Comparison of ENCODE assay signal across 1 cellular context in the genomic region with DNA sequence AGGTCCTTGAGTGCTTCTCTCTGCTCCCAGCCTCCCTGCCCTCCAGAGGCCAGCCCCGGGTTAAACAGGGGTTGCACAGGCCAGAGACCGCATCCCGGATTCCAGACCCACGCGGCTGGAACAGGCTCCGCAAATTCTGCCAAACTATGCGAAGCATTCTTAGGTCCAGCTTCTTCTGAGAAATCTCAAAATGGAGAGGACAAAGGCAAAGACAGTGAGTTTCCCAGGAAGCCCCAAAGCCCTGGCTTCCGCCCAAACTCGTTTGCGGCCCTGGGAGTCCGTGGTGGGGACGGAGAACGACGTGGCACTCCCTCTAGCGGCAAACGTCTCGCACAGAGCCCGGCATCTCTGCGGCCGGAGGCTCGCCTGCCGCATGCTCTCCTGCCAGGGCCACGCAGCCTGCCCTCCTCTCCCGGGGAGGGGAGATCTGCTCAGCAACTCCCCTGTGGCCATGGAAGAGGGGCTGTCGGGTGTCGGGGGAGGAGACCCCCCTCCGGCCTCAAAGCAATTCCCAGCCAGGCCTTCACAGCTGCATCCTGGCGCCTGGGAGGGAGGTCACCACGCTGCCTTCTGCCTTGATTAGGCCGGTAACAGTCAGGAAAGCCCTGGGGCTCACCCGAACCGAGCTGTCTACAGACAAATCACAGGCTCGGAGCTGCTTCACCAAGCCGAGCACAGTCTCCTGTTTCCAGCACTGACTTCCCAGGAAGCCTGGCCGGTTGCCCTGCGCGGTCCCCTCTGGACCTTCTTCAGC.
TF ChIP-seq lines count a peak whose summit lies in the region.

No MANE protein-coding gene starts in this region.

TF ChIP-seq in HepG2, 621 proteins besides CTCF, POLR2A, EP300 and RAD21 (continued from another document and continues in another):
- TF ChIP-seq, protein P1, sequence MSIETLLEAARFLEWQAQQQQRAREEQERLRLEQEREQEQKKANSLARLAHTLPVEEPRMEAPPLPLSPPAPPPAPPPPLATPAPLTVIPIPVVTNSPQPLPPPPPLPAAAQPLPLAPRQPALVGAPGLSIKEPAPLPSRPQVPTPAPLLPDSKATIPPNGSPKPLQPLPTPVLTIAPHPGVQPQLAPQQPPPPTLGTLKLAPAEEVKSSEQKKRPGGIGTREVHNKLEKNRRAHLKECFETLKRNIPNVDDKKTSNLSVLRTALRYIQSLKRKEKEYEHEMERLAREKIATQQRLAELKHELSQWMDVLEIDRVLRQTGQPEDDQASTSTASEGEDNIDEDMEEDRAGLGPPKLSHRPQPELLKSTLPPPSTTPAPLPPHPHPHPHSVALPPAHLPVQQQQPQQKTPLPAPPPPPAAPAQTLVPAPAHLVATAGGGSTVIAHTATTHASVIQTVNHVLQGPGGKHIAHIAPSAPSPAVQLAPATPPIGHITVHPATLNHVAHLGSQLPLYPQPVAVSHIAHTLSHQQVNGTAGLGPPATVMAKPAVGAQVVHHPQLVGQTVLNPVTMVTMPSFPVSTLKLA (IDR thresholded peaks at IDR 0.05): no peak
- TF ChIP-seq SSRP1 (CRISPR knock-in tag; IDR thresholded peaks at IDR 0.05) (no peak), PTBP1 (IDR thresholded peaks at IDR 0.05; ENCODE audit: low read depth, low read length, poor library complexity, severe bottlenecking) (peak; percentile 36), TRIM24 (CRISPR knock-in tag; IDR thresholded peaks at IDR 0.05) (no peak), NKX3-1 (CRISPR knock-in tag; IDR thresholded peaks at IDR 0.05) (no peak), ZNF225 (CRISPR knock-in tag; IDR thresholded peaks at IDR 0.05) (peak; percentile 66; the same call in 1 of the 2 replicates), POGZ (CRISPR knock-in tag; IDR thresholded peaks at IDR 0.05) (peak; percentile 37; the same call in 1 of the 2 replicates), MIER3 (CRISPR knock-in tag; IDR thresholded peaks at IDR 0.05; ENCODE audit: borderline replicate concordance) (0 out of 2 replicates have a peak, but pooled peaks have one; percentile 22), BORCS8-MEF2B (CRISPR knock-in tag; IDR thresholded peaks at IDR 0.05) (0 out of 2 replicates have a peak, but pooled peaks have one; percentile 22), FOXA3 (CRISPR knock-in tag; IDR thresholded peaks at IDR 0.05) (0 out of 2 replicates have a peak, but pooled peaks have one; percentile 16), CCAR2 (optimal IDR thresholded peaks at IDR 0.05; ENCODE audit: low read depth, low read length) (no peak), SCMH1 (CRISPR knock-in tag; IDR thresholded peaks at IDR 0.05; ENCODE audit: borderline replicate concordance) (no peak), SP1 (IDR thresholded peaks at IDR 0.05) (no peak), SP1 (CRISPR knock-in tag; IDR thresholded peaks at IDR 0.05) (no peak), SPEN (CRISPR knock-in tag; IDR thresholded peaks at IDR 0.05; ENCODE audit: low read depth) (0 out of 2 replicates have a peak, but pooled peaks have one; percentile 28), RXRA (CRISPR knock-in tag; IDR thresholded peaks at IDR 0.05) (peak; percentile 54; the same call in 1 of the 2 replicates), SNAPC2 (CRISPR knock-in tag; IDR thresholded peaks at IDR 0.05) (no peak), CBX5 (CRISPR knock-in tag; IDR thresholded peaks at IDR 0.05; ENCODE audit: borderline replicate concordance) (peak; percentile 57; the same call in 1 of the 2 replicates), ZNF816 (CRISPR knock-in tag; IDR thresholded peaks at IDR 0.05; ENCODE audit: borderline replicate concordance) (no peak), KAT2B (IDR thresholded peaks at IDR 0.05; ENCODE audit: borderline replicate concordance, low read depth, low read length) (no peak), GABPA (IDR thresholded peaks at IDR 0.05; ENCODE audit: low read depth, low read length) (peak; percentile 31; the same call in 1 of the 2 replicates), GABPA (CRISPR knock-in tag; IDR thresholded peaks at IDR 0.05; ENCODE audit: low read depth) (peak; percentile 61), IRF2 (CRISPR knock-in tag; IDR thresholded peaks at IDR 0.05) (no peak), ETV5 (CRISPR knock-in tag; IDR thresholded peaks at IDR 0.05; ENCODE audit: borderline replicate concordance) (peak; percentile 45; the same call in 1 of the 2 replicates)
- TF ChIP-seq, protein P2, sequence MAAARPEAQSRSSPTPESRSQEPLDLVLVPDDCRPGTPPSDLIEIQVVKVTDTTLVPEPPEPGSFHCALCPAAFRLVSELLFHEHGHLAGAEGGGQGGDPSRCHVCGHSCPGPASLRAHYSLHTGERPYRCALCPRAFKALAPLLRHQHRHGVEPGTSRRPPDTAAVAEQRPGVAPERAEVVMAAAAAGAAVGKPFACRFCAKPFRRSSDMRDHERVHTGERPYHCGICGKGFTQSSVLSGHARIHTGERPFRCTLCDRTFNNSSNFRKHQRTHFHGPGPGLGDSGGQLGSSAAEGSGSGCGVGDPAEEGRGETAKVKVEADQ (CRISPR knock-in tag; IDR thresholded peaks at IDR 0.05; ENCODE audit: borderline replicate concordance): 0 out of 2 replicates have a peak, but pooled peaks have one; percentile 55
- TF ChIP-seq, protein P3, sequence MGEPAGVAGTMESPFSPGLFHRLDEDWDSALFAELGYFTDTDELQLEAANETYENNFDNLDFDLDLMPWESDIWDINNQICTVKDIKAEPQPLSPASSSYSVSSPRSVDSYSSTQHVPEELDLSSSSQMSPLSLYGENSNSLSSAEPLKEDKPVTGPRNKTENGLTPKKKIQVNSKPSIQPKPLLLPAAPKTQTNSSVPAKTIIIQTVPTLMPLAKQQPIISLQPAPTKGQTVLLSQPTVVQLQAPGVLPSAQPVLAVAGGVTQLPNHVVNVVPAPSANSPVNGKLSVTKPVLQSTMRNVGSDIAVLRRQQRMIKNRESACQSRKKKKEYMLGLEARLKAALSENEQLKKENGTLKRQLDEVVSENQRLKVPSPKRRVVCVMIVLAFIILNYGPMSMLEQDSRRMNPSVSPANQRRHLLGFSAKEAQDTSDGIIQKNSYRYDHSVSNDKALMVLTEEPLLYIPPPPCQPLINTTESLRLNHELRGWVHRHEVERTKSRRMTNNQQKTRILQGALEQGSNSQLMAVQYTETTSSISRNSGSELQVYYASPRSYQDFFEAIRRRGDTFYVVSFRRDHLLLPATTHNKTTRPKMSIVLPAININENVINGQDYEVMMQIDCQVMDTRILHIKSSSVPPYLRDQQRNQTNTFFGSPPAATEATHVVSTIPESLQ (CRISPR knock-in tag; conservative IDR thresholded peaks at IDR 0.05): no peak
- TF ChIP-seq, protein P4, sequence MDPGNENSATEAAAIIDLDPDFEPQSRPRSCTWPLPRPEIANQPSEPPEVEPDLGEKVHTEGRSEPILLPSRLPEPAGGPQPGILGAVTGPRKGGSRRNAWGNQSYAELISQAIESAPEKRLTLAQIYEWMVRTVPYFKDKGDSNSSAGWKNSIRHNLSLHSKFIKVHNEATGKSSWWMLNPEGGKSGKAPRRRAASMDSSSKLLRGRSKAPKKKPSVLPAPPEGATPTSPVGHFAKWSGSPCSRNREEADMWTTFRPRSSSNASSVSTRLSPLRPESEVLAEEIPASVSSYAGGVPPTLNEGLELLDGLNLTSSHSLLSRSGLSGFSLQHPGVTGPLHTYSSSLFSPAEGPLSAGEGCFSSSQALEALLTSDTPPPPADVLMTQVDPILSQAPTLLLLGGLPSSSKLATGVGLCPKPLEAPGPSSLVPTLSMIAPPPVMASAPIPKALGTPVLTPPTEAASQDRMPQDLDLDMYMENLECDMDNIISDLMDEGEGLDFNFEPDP (CRISPR knock-in tag; conservative IDR thresholded peaks at IDR 0.05): no peak
- TF ChIP-seq, protein P5, sequence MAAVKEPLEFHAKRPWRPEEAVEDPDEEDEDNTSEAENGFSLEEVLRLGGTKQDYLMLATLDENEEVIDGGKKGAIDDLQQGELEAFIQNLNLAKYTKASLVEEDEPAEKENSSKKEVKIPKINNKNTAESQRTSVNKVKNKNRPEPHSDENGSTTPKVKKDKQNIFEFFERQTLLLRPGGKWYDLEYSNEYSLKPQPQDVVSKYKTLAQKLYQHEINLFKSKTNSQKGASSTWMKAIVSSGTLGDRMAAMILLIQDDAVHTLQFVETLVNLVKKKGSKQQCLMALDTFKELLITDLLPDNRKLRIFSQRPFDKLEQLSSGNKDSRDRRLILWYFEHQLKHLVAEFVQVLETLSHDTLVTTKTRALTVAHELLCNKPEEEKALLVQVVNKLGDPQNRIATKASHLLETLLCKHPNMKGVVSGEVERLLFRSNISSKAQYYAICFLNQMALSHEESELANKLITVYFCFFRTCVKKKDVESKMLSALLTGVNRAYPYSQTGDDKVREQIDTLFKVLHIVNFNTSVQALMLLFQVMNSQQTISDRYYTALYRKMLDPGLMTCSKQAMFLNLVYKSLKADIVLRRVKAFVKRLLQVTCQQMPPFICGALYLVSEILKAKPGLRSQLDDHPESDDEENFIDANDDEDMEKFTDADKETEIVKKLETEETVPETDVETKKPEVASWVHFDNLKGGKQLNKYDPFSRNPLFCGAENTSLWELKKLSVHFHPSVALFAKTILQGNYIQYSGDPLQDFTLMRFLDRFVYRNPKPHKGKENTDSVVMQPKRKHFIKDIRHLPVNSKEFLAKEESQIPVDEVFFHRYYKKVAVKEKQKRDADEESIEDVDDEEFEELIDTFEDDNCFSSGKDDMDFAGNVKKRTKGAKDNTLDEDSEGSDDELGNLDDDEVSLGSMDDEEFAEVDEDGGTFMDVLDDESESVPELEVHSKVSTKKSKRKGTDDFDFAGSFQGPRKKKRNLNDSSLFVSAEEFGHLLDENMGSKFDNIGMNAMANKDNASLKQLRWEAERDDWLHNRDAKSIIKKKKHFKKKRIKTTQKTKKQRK (IDR thresholded peaks at IDR 0.05; ENCODE audit: low read length): no peak
- TF ChIP-seq, protein P6, sequence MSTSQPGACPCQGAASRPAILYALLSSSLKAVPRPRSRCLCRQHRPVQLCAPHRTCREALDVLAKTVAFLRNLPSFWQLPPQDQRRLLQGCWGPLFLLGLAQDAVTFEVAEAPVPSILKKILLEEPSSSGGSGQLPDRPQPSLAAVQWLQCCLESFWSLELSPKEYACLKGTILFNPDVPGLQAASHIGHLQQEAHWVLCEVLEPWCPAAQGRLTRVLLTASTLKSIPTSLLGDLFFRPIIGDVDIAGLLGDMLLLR (CRISPR knock-in tag; IDR thresholded peaks at IDR 0.05): 0 out of 2 replicates have a peak, but pooled peaks have one; percentile 50
- TF ChIP-seq, protein P7, sequence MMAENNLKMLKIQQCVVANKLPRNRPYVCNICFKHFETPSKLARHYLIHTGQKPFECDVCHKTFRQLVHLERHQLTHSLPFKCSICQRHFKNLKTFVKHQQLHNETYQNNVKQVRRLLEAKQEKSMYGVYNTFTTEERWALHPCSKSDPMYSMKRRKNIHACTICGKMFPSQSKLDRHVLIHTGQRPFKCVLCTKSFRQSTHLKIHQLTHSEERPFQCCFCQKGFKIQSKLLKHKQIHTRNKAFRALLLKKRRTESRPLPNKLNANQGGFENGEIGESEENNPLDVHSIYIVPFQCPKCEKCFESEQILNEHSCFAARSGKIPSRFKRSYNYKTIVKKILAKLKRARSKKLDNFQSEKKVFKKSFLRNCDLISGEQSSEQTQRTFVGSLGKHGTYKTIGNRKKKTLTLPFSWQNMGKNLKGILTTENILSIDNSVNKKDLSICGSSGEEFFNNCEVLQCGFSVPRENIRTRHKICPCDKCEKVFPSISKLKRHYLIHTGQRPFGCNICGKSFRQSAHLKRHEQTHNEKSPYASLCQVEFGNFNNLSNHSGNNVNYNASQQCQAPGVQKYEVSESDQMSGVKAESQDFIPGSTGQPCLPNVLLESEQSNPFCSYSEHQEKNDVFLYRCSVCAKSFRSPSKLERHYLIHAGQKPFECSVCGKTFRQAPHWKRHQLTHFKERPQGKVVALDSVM (CRISPR knock-in tag; IDR thresholded peaks at IDR 0.05): no peak
- TF ChIP-seq, protein P8, sequence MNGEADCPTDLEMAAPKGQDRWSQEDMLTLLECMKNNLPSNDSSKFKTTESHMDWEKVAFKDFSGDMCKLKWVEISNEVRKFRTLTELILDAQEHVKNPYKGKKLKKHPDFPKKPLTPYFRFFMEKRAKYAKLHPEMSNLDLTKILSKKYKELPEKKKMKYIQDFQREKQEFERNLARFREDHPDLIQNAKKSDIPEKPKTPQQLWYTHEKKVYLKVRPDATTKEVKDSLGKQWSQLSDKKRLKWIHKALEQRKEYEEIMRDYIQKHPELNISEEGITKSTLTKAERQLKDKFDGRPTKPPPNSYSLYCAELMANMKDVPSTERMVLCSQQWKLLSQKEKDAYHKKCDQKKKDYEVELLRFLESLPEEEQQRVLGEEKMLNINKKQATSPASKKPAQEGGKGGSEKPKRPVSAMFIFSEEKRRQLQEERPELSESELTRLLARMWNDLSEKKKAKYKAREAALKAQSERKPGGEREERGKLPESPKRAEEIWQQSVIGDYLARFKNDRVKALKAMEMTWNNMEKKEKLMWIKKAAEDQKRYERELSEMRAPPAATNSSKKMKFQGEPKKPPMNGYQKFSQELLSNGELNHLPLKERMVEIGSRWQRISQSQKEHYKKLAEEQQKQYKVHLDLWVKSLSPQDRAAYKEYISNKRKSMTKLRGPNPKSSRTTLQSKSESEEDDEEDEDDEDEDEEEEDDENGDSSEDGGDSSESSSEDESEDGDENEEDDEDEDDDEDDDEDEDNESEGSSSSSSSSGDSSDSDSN (CRISPR knock-in tag; IDR thresholded peaks at IDR 0.05): peak; percentile 67
- TF ChIP-seq, protein P9, sequence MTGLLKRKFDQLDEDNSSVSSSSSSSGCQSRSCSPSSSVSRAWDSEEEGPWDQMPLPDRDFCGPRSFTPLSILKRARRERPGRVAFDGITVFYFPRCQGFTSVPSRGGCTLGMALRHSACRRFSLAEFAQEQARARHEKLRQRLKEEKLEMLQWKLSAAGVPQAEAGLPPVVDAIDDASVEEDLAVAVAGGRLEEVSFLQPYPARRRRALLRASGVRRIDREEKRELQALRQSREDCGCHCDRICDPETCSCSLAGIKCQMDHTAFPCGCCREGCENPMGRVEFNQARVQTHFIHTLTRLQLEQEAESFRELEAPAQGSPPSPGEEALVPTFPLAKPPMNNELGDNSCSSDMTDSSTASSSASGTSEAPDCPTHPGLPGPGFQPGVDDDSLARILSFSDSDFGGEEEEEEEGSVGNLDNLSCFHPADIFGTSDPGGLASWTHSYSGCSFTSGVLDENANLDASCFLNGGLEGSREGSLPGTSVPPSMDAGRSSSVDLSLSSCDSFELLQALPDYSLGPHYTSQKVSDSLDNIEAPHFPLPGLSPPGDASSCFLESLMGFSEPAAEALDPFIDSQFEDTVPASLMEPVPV (CRISPR knock-in tag; IDR thresholded peaks at IDR 0.05): no peak
- TF ChIP-seq, protein P10, sequence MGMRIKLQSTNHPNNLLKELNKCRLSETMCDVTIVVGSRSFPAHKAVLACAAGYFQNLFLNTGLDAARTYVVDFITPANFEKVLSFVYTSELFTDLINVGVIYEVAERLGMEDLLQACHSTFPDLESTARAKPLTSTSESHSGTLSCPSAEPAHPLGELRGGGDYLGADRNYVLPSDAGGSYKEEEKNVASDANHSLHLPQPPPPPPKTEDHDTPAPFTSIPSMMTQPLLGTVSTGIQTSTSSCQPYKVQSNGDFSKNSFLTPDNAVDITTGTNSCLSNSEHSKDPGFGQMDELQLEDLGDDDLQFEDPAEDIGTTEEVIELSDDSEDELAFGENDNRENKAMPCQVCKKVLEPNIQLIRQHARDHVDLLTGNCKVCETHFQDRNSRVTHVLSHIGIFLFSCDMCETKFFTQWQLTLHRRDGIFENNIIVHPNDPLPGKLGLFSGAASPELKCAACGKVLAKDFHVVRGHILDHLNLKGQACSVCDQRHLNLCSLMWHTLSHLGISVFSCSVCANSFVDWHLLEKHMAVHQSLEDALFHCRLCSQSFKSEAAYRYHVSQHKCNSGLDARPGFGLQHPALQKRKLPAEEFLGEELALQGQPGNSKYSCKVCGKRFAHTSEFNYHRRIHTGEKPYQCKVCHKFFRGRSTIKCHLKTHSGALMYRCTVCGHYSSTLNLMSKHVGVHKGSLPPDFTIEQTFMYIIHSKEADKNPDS (CRISPR knock-in tag; IDR thresholded peaks at IDR 0.05): no peak
